ENCODE assay signal across 16 cellular contexts in genomic region chr3:51269466-51269865, GRCh38.
DNase-seq lines count a peak whose midpoint lies in the region; ATAC-seq and TF ChIP-seq lines count a peak whose summit lies in the region.
"Had no signal": no experiment of that assay in that cellular context is flagged by ENCODE, and none has a peak within 500 bp of the region (broad histone marks: within the 10 kb centered on the region; RNA-seq: fewer than 3 reads in every experiment).

No MANE protein-coding gene starts in this region.

- ATAC-seq in GM19463 (IDR thresholded peaks at IDR 0.05; ENCODE audit: unreplicated experiment), result no peak
- ATAC-seq: Panc1 had no signal

- DNase-seq in ACHN (peak; percentile 4), ELR (ENCODE audit: low read depth) (peak; percentile 22), OCI-LY7 (ENCODE audit: low spot score) (no peak), epithelial cell of esophagus (ENCODE audit: low read depth) (peak; percentile 50), esophagus squamous epithelium (lab: John Stamatoyannopoulos, UW) (no peak), activated gamma-delta T cell (lab: John Stamatoyannopoulos, UW) (no peak), nephron progenitor cell (no peak)
- DNase-seq: activated CD4-positive, alpha-beta memory T cell treated with anti-CD3 and anti-CD28 coated beads, Interleukin-2, amount 10 ng/mL, durations not matched to agents 7 days and 5 days; activated effector memory CD4-positive, alpha-beta T cell treated with Interleukin-2 at 50 U/mL for 16 hours; erythroblast; NCI-H1092; NCI-H345; posterior cingulate gyrus; upper lobe of left lung had no signal

- H3K27ac Mint-ChIP-seq in nephron progenitor cell, result no peak overlapping the region
- H3K27ac Mint-ChIP-seq: activated CD4-positive, alpha-beta memory T cell treated with anti-CD3 and anti-CD28 coated beads, Interleukin-2, amount 10 ng/mL, durations not matched to agents 7 days and 5 days had no signal

- H3K4me3 ChIP-seq in OCI-LY7 (ENCODE audit: low read depth, low read length, poor library complexity, severe bottlenecking) (no peak overlapping the region), epithelial cell of esophagus (ENCODE audit: low read length) (no peak overlapping the region), esophagus squamous epithelium (no peak overlapping the region)
- H3K4me3 ChIP-seq: upper lobe of left lung had no signal

- no peak overlapping the region for H3K4me2 ChIP-seq in OCI-LY7 (ENCODE audit: low read length)

- no peak for TF ChIP-seq POLR2A in esophagus squamous epithelium (IDR thresholded peaks at IDR 0.05)

- H3K4me3 Mint-ChIP-seq in nephron progenitor cell, result no peak overlapping the region
- H3K4me3 Mint-ChIP-seq: activated CD4-positive, alpha-beta memory T cell treated with anti-CD3 and anti-CD28 coated beads, Interleukin-2, amount 10 ng/mL, durations not matched to agents 7 days and 5 days had no signal

- no peaks in the 10 kb centered on the region for H3K4me1 ChIP-seq in OCI-LY7 (ENCODE audit: insufficient read depth, low read length, poor library complexity, severe bottlenecking)
- H3K4me1 ChIP-seq in esophagus squamous epithelium, result no peaks in the 10 kb centered on the region
- H3K4me1 ChIP-seq: upper lobe of left lung had no signal

- H2AFZ ChIP-seq in OCI-LY7 (ENCODE audit: low read length), result no peak overlapping the region

- H3K27me3 Mint-ChIP-seq in nephron progenitor cell (ENCODE audit: low read depth, poor library complexity), result no peaks in the 10 kb centered on the region
- H3K27me3 Mint-ChIP-seq: activated CD4-positive, alpha-beta memory T cell treated with anti-CD3 and anti-CD28 coated beads, Interleukin-2, amount 10 ng/mL, durations not matched to agents 7 days and 5 days had no signal

- peaks cover 30% of the 10 kb centered on the region for H3K9me3 Mint-ChIP-seq in nephron progenitor cell

- H3K36me3 ChIP-seq in OCI-LY7 (ENCODE audit: insufficient read depth, low read length), result no peaks in the 10 kb centered on the region
- H3K36me3 ChIP-seq in esophagus squamous epithelium, result no peaks in the 10 kb centered on the region
- H3K36me3 ChIP-seq: upper lobe of left lung had no signal

- POLR2A ChIA-PET in OCI-LY7 (lab: Charles Lee), result no interaction called here

- no peak overlapping the region for H3K27ac ChIP-seq in OCI-LY7 (ENCODE audit: low read depth, low read length, poor library complexity, severe bottlenecking)
- no peak overlapping the region for H3K27ac ChIP-seq in esophagus squamous epithelium
- H3K27ac ChIP-seq: upper lobe of left lung had no signal

- TF ChIP-seq CTCF in OCI-LY7 (conservative IDR thresholded peaks at IDR 0.05; ENCODE audit: low read length) (peak; percentile 36), epithelial cell of esophagus (IDR thresholded peaks at IDR 0.05; ENCODE audit: insufficient read depth, low read depth, low read length, missing control alignments) (peak; percentile 66), esophagus squamous epithelium (IDR thresholded peaks at IDR 0.05) (peak in 1 of 6 experiments; percentile 15), nephron progenitor cell (IDR thresholded peaks at IDR 0.05) (no peak)

- BruUV-seq in OCI-LY7 (replicated peaks; lab: Mats Ljungman, UMichigan), result no TSS peak

- no peaks in the 10 kb centered on the region for H3K36me3 Mint-ChIP-seq in nephron progenitor cell (ENCODE audit: low read depth)

- CTCF ChIA-PET in OCI-LY7 (lab: Charles Lee; ENCODE audit: unreplicated experiment), result no interaction called here

- H3K79me2 ChIP-seq in OCI-LY7 (ENCODE audit: insufficient read depth, low read depth, low read length), result no peaks in the 10 kb centered on the region

- H3K4me1 Mint-ChIP-seq in nephron progenitor cell, result peaks cover 13% of the 10 kb centered on the region
- H3K4me1 Mint-ChIP-seq: activated CD4-positive, alpha-beta memory T cell treated with anti-CD3 and anti-CD28 coated beads, Interleukin-2, amount 10 ng/mL, durations not matched to agents 7 days and 5 days had no signal

- in situ Hi-C loops in ACHN (cut with HindIII; ENCODE audit: low pct_ligation_motif_present, low pct_unique_long_range_greater_than_20kb, low sequenced_read_pairs), result no loop called here

- H3K27me3 ChIP-seq in esophagus squamous epithelium, result no peaks in the 10 kb centered on the region
- H3K27me3 ChIP-seq: upper lobe of left lung had no signal

- intact Hi-C loops in OCI-LY7 (cut with micrococcal nuclease; ENCODE audit: unreplicated experiment), result no loop called here
- intact Hi-C loops in esophagus squamous epithelium (cut with DNase I), result no loop called here

- no peaks in the 10 kb centered on the region for H4K20me1 ChIP-seq in OCI-LY7 (ENCODE audit: insufficient read depth, low read length)

- H3K9me3 ChIP-seq in OCI-LY7 (ENCODE audit: low read length) (no peaks in the 10 kb centered on the region), esophagus squamous epithelium (peaks cover 0 to 3% (median 0%) of the 10 kb centered on the region in 3 donors)
- H3K9me3 ChIP-seq: upper lobe of left lung had no signal

- H3K9me2 ChIP-seq in OCI-LY7 (ENCODE audit: insufficient read depth, low read length), result no peaks in the 10 kb centered on the region

Comparison
In these comparisons a context has a peak if more than half of its experiments do, and no peak if none do; other contexts are left out.
1. DNase-seq: peak in ACHN (single experiment), ELR (single experiment) and epithelial cell of esophagus (single experiment); none in OCI-LY7 (single experiment), esophagus squamous epithelium (single experiment), activated gamma-delta T cell (single experiment) and nephron progenitor cell (single experiment).